Comparison of ENCODE assay signal across 19 cellular contexts in genomic region chr11:12538889-12539421, GRCh38.
DNase-seq lines count a peak whose midpoint lies in the region; ATAC-seq and TF ChIP-seq lines count a peak whose summit lies in the region.
"Had no signal": no experiment of that assay in that cellular context is flagged by ENCODE, and none has a peak within 500 bp of the region (broad histone marks: within the 10 kb centered on the region; RNA-seq: fewer than 3 reads in every experiment).

No MANE protein-coding gene starts in this region.

- H3K36me3 Mint-ChIP-seq in activated CD8-positive, alpha-beta T cell treated with anti-CD3 and anti-CD28 coated beads, Interleukin-2, amount 10 ng/mL, durations not matched to agents 7 days and 5 days (ENCODE audit: low read depth) = no peaks in the 10 kb centered on the region

- CTCF ChIA-PET in activated CD8-positive, alpha-beta T cell treated with anti-CD3 and anti-CD28 coated beads, Interleukin-2, amount 10 ng/mL, durations not matched to agents 7 days and 5 days (lab: Charles Lee) = no interaction called here

- H3K27ac ChIP-seq in foreskin keratinocyte (peak overlapping the region; percentile 70), sigmoid colon (peak overlapping the region; percentile 70 to 84 (median 76))
- H3K27ac ChIP-seq: BLaER1 treated with 17β-estradiol and CSF1 and Interleukin-3, amounts not matched to agents 10 nM and 100 nM; parathyroid adenoma had no signal

- no peaks in the 10 kb centered on the region for H3K36me3 ChIP-seq in sigmoid colon
- H3K36me3 ChIP-seq: BLaER1 treated with 17β-estradiol and CSF1 and Interleukin-3, amounts not matched to agents 10 nM and 100 nM; heart left ventricle had no signal

- POLR2A ChIA-PET in activated CD8-positive, alpha-beta T cell treated with anti-CD3 and anti-CD28 coated beads, Interleukin-2, amount 10 ng/mL, durations not matched to agents 7 days and 5 days (lab: Charles Lee) = no interaction called here

- 89 to 92% methylated on average over 3 of the region's 3 CpGs for WGBS in sigmoid colon, 2 donors

- H3K27me3 Mint-ChIP-seq in activated CD8-positive, alpha-beta T cell treated with anti-CD3 and anti-CD28 coated beads, Interleukin-2, amount 10 ng/mL, durations not matched to agents 7 days and 5 days (ENCODE audit: low read depth) = peaks cover 8% of the 10 kb centered on the region

- no peak for TF ChIP-seq EP300 in sigmoid colon (IDR thresholded peaks at IDR 0.05)

- intact Hi-C loops in cardiac septum (cut with DNase I) = no loop called here
- intact Hi-C loops in Right ventricle myocardium inferior (cut with DNase I) = no loop called here
- intact Hi-C loops in sigmoid colon (cut with DNase I) = loop anchor here (2.0 to 10.0 kb wide), 2 partner anchors 126 to 346 kb away; no protein-coding TSS in a partner anchor

- no peak overlapping the region for H3K27ac Mint-ChIP-seq in activated CD8-positive, alpha-beta T cell treated with anti-CD3 and anti-CD28 coated beads, Interleukin-2, amount 10 ng/mL, durations not matched to agents 7 days and 5 days
- H3K27ac Mint-ChIP-seq: GM23338 had no signal

- no peak overlapping the region for H3K4me3 ChIP-seq in sigmoid colon
- H3K4me3 ChIP-seq: BLaER1 treated with 17β-estradiol and CSF1 and Interleukin-3, amounts not matched to agents 10 nM and 100 nM; GM23338; heart left ventricle had no signal

- peaks cover 31% of the 10 kb centered on the region for H3K4me1 ChIP-seq in foreskin keratinocyte
- H3K4me1 ChIP-seq in sigmoid colon = peaks cover 0 to 56% (median 48%) of the 10 kb centered on the region in 4 donors
- H3K4me1 ChIP-seq: BLaER1 treated with 17β-estradiol and CSF1 and Interleukin-3, amounts not matched to agents 10 nM and 100 nM; parathyroid adenoma had no signal

- no peak for TF ChIP-seq POLR2A in sigmoid colon (IDR thresholded peaks at IDR 0.05)

- H3K4me3 Mint-ChIP-seq in activated CD8-positive, alpha-beta T cell treated with anti-CD3 and anti-CD28 coated beads, Interleukin-2, amount 10 ng/mL, durations not matched to agents 7 days and 5 days = no peak overlapping the region
- H3K4me3 Mint-ChIP-seq: GM23338 had no signal

- H3K9me3 Mint-ChIP-seq in activated CD8-positive, alpha-beta T cell treated with anti-CD3 and anti-CD28 coated beads, Interleukin-2, amount 10 ng/mL, durations not matched to agents 7 days and 5 days (ENCODE audit: insufficient read depth) = no peaks in the 10 kb centered on the region
- H3K9me3 Mint-ChIP-seq: GM23338 had no signal

- ATAC-seq in Right ventricle myocardium inferior (no peak), foreskin keratinocyte (no peak), HG03442 (IDR thresholded peaks at IDR 0.05; ENCODE audit: unreplicated experiment) (no peak)
- no peak for ATAC-seq in activated CD8-positive, alpha-beta T cell treated with anti-CD3 and anti-CD28 coated beads, Interleukin-2, amount 10 ng/mL, durations not matched to agents 7 days and 5 days
- ATAC-seq: GM23338, heart left ventricle had no signal

- H3K27me3 ChIP-seq in foreskin keratinocyte = no peaks in the 10 kb centered on the region
- no peaks in the 10 kb centered on the region for H3K27me3 ChIP-seq in sigmoid colon
- H3K27me3 ChIP-seq: BLaER1 treated with 17β-estradiol and CSF1 and Interleukin-3, amounts not matched to agents 10 nM and 100 nM; heart left ventricle had no signal

- TF ChIP-seq CTCF in foreskin keratinocyte (conservative IDR thresholded peaks at IDR 0.05) (no peak), sigmoid colon (IDR thresholded peaks at IDR 0.05) (no peak)

- peak; percentile 43 for DNase-seq in cardiac septum (ENCODE audit: low spot score)
- DNase-seq in Right ventricle myocardium inferior (ENCODE audit: missing footprints) = no peak
- DNase-seq in foreskin keratinocyte = no peak
- no peak for DNase-seq in sigmoid colon
- DNase-seq in NCI-H2227 treated with DMSO at 0.1 percent for 48 hours (lab: John Stamatoyannopoulos, UW) = no peak
- no peak for DNase-seq in AG20443 (ENCODE audit: low spot score)
- DNase-seq in activated CD8-positive, alpha-beta T cell treated with anti-CD3 and anti-CD28 coated beads, Interleukin-2, amount 10 ng/mL, durations not matched to agents 7 days and 5 days = no peak
- DNase-seq: 8988T; activated CD4-positive, alpha-beta T cell treated with anti-CD3 and anti-CD28 coated beads, Interleukin-2, amount 50 U/mL, for 1 hour; activated gamma-delta T cell treated with Interleukin-2 at 50 U/mL for 16 hours; effector CD8-positive, alpha-beta T cell; heart left ventricle; NCI-H2029 treated with DMSO at 0.1 percent for 48 hours; RPMI8226; stimulated activated CD4-positive, alpha-beta T cell treated with anti-CD3 and anti-CD28 coated beads, Interleukin-4, amount 100 ng/mL, for 4 hours had no signal

- no peaks in the 10 kb centered on the region for H3K9me3 ChIP-seq in sigmoid colon
- H3K9me3 ChIP-seq: BLaER1 treated with 17β-estradiol and CSF1 and Interleukin-3, amounts not matched to agents 10 nM and 100 nM; heart left ventricle had no signal

- no peaks in the 10 kb centered on the region for H3K4me1 Mint-ChIP-seq in activated CD8-positive, alpha-beta T cell treated with anti-CD3 and anti-CD28 coated beads, Interleukin-2, amount 10 ng/mL, durations not matched to agents 7 days and 5 days (ENCODE audit: low read depth)
